ENCODE assay signal across 13 cellular contexts in genomic region chr9:134617836-134618162, GRCh38. TPM values are rescaled to one million over a fixed set of nuclear protein-coding genes. Genes with fewer than 3 reads are reported as not detected.
"Had no signal": no experiment of that assay in that cellular context is flagged by ENCODE, and none has a peak within 500 bp of the region (broad histone marks: within the 10 kb centered on the region; RNA-seq: fewer than 3 reads in every experiment).

No MANE protein-coding gene starts in this region.

- H3K4me1 ChIP-seq: adrenal gland, right atrium auricular region had no signal

- H3K36me3 ChIP-seq: adrenal gland, neutrophil, right atrium auricular region, tibial nerve had no signal

- H3K36me3 Mint-ChIP-seq: stimulated activated effector memory CD8-positive, alpha-beta T cell treated with anti-CD3 and anti-CD28 coated beads, Interleukin-12 subunit alpha, Interleukin-12 subunit beta, amount 100 ng/mL, for 72 hours had no signal

- H3K4me3 Mint-ChIP-seq: activated CD4-positive, alpha-beta T cell treated with anti-CD3 and anti-CD28 coated beads, Interleukin-2, amount 10 ng/mL, durations not matched to agents 24 days and 14 days; activated T-cell treated with anti-CD3 and anti-CD28 coated beads, Interleukin-2, amount 50 U/mL, for 72 hours; naive thymus-derived CD4-positive, alpha-beta T cell; stimulated activated effector memory CD8-positive, alpha-beta T cell treated with anti-CD3 and anti-CD28 coated beads, Interleukin-12 subunit alpha, Interleukin-12 subunit beta, amount 100 ng/mL, for 72 hours had no signal

- H3K4me3 ChIP-seq: adrenal gland, right atrium auricular region, tibial nerve had no signal

- H3K9me3 Mint-ChIP-seq: activated CD4-positive, alpha-beta T cell treated with anti-CD3 and anti-CD28 coated beads, Interleukin-2, amount 10 ng/mL, durations not matched to agents 24 days and 14 days; stimulated activated effector memory CD8-positive, alpha-beta T cell treated with anti-CD3 and anti-CD28 coated beads, Interleukin-12 subunit alpha, Interleukin-12 subunit beta, amount 100 ng/mL, for 72 hours had no signal

- DNase-seq: activated CD4-positive, alpha-beta T cell treated with anti-CD3 and anti-CD28 coated beads, Interleukin-2, amount 10 ng/mL, durations not matched to agents 24 days and 14 days; activated naive CD4-positive, alpha-beta T cell; activated T-cell treated with anti-CD3 and anti-CD28 coated beads, Interleukin-2, amount 50 U/mL, for 72 hours; central memory CD4-positive, alpha-beta T cell; effector memory CD4-positive, alpha-beta T cell; hippocampal formation; naive thymus-derived CD4-positive, alpha-beta T cell had no signal

- H3K4me1 Mint-ChIP-seq: activated CD4-positive, alpha-beta T cell treated with anti-CD3 and anti-CD28 coated beads, Interleukin-2, amount 10 ng/mL, durations not matched to agents 24 days and 14 days; naive thymus-derived CD4-positive, alpha-beta T cell; stimulated activated effector memory CD8-positive, alpha-beta T cell treated with anti-CD3 and anti-CD28 coated beads, Interleukin-12 subunit alpha, Interleukin-12 subunit beta, amount 100 ng/mL, for 72 hours had no signal

- ATAC-seq: activated T-cell treated with anti-CD3 and anti-CD28 coated beads, Interleukin-2, amount 50 U/mL, for 72 hours; naive thymus-derived CD4-positive, alpha-beta T cell had no signal

- H3K27ac ChIP-seq: adrenal gland, neutrophil, right atrium auricular region, tibial nerve had no signal

- H3K27me3 ChIP-seq: adrenal gland, right atrium auricular region, tibial nerve had no signal

- H3K27ac Mint-ChIP-seq: activated CD4-positive, alpha-beta T cell treated with anti-CD3 and anti-CD28 coated beads, Interleukin-2, amount 10 ng/mL, durations not matched to agents 24 days and 14 days; activated T-cell treated with anti-CD3 and anti-CD28 coated beads, Interleukin-2, amount 50 U/mL, for 72 hours; naive thymus-derived CD4-positive, alpha-beta T cell; stimulated activated effector memory CD8-positive, alpha-beta T cell treated with anti-CD3 and anti-CD28 coated beads, Interleukin-12 subunit alpha, Interleukin-12 subunit beta, amount 100 ng/mL, for 72 hours had no signal

- H3K9me3 ChIP-seq: adrenal gland, neutrophil had no signal

- H3K27me3 Mint-ChIP-seq: activated CD4-positive, alpha-beta T cell treated with anti-CD3 and anti-CD28 coated beads, Interleukin-2, amount 10 ng/mL, durations not matched to agents 24 days and 14 days had no signal

RNA-seq across cellular contexts. Expression of gene COL5A1, which starts 23.8 kb away (rescaled TPM):
- total RNA-seq: activated CD4-positive, alpha-beta T cell treated with anti-CD3 and anti-CD28 coated beads, Interleukin-2, amount 10 ng/mL, durations not matched to agents 24 days and 14 days; SK-MEL-5 had no signal
- polyA plus RNA-seq: naive thymus-derived CD4-positive, alpha-beta T cell had no signal
